Comparison of ENCODE assay signal across 1 cellular context in the genomic region with DNA sequence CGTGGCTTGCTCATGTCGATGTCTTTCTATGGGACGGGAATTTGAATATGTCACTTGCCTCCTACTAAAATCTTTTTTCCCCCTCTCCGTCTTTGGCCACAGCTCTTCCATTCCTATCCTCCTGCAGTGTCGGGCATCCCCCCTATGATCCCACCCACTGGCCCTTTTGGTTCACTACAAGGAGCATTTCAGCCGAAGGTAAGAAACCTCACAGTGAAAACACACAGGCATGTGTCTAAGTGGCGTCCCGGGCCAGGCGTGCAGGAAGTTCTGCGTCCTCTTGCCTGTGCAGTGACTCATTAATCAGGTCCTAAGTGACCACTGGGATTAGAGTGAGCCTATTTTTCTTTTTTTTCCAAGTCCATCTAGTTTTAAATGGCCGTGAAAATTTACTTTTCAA.
TF ChIP-seq lines count a peak whose summit lies in the region.

No MANE protein-coding gene starts in this region.

TF ChIP-seq in H1, 55 proteins besides CTCF, POLR2A, EP300 and RAD21 (continued from another document):
- no peak for TF ChIP-seq HDAC2 (IDR thresholded peaks at IDR 0.05; ENCODE audit: borderline replicate concordance in 1 of 2, low read depth in 2 of 2, low read length in 2 of 2)
- no peak for TF ChIP-seq TBP (IDR thresholded peaks at IDR 0.05; ENCODE audit: low read depth, low read length)
- no peak for TF ChIP-seq FOSL1 (IDR thresholded peaks at IDR 0.05; ENCODE audit: insufficient read depth, low read depth, low read length)
- no peak for TF ChIP-seq TAF7 (optimal IDR thresholded peaks at IDR 0.05; ENCODE audit: borderline replicate concordance, low read depth, low read length)
- no peak for TF ChIP-seq SAP30 (IDR thresholded peaks at IDR 0.05; ENCODE audit: insufficient read depth, insufficient replicate concordance, low read length)
- TF ChIP-seq EZH2 (IDR thresholded peaks at IDR 0.05; ENCODE audit: low read depth, low read length, severe bottlenecking) = no peak
- no peak for TF ChIP-seq EGR1 (IDR thresholded peaks at IDR 0.05; ENCODE audit: borderline replicate concordance, low read depth, low read length)
- no peak for TF ChIP-seq SIX5 (IDR thresholded peaks at IDR 0.05; ENCODE audit: low read depth, low read length)
- TF ChIP-seq SUZ12 (IDR thresholded peaks at IDR 0.05; ENCODE audit: low read length) = no peak
- TF ChIP-seq TCF12 (IDR thresholded peaks at IDR 0.05; ENCODE audit: low read depth, low read length) = no peak
- TF ChIP-seq KDM5A (IDR thresholded peaks at IDR 0.05; ENCODE audit: low read length) = no peak
- no peak for TF ChIP-seq CBX5 (IDR thresholded peaks at IDR 0.05; ENCODE audit: low read depth, low read length)
- no peak for TF ChIP-seq SIN3A (conservative IDR thresholded peaks at IDR 0.05 in 1 of 2, IDR thresholded peaks at IDR 0.05 in 1 of 2; ENCODE audit: low read depth in 1 of 2, low read length in 2 of 2)
